22 cellular contexts compared by ENCODE assay signal in genomic region chr12:105812356-105812755, GRCh38.
DNase-seq lines count a peak whose midpoint lies in the region; ATAC-seq and TF ChIP-seq lines count a peak whose summit lies in the region.
"Had no signal": no experiment of that assay in that cellular context is flagged by ENCODE, and none has a peak within 500 bp of the region (broad histone marks: within the 10 kb centered on the region; RNA-seq: fewer than 3 reads in every experiment).

No MANE protein-coding gene starts in this region.

- H3K4me1 ChIP-seq in thoracic aorta (ENCODE audit: control insufficient read depth in 1 of 2, low read depth in 2 of 2) = peaks cover 13 to 36% of the 10 kb centered on the region in 2 donors

- H3K4me3 ChIP-seq in thoracic aorta = no peak overlapping the region
- H3K4me3 ChIP-seq: BLaER1 had no signal

- H3K36me3 ChIP-seq in thoracic aorta = no peaks in the 10 kb centered on the region
- H3K36me3 ChIP-seq: BLaER1 had no signal

- H3K9me3 ChIP-seq in thoracic aorta = no peaks in the 10 kb centered on the region
- H3K9me3 ChIP-seq: BLaER1, SK-N-SH had no signal

- no peak for ATAC-seq in thoracic aorta (ENCODE audit: insufficient number of reproducible peaks, low FRiP score, low read depth)
- ATAC-seq in GM19324 (IDR thresholded peaks at IDR 0.05; ENCODE audit: low FRiP score, unreplicated experiment) = no peak
- ATAC-seq in HG02938 (IDR thresholded peaks at IDR 0.05; ENCODE audit: unreplicated experiment) = no peak

- H3K27me3 ChIP-seq in thoracic aorta (replicated peaks; ENCODE audit: insufficient read depth) = no peaks in the 10 kb centered on the region
- H3K27me3 ChIP-seq: BLaER1 had no signal

- DNase-seq in Ammon's horn (ENCODE audit: low spot score) (peak; percentile 58), astrocyte of the hippocampus (ENCODE audit: low read depth, low spot score) (peak; percentile 50), midbrain (lab: John Stamatoyannopoulos, UW) (peak; percentile 35), thoracic aorta (ENCODE audit: low spot score) (no peak), NCI-H146 (lab: John Stamatoyannopoulos, UW) (no peak)
- DNase-seq: 8988T; CD4-positive, CD25-positive, alpha-beta regulatory T cell; DMS153; DND-41; H7; KBM-7; MV-4-11; NCI-H1417; NCI-H1694 treated with DMSO at 0.1 percent for 48 hours; NCI-H2081; NCI-H345; NCI-H748 treated with DMSO at 0.1 percent for 48 hours; SIG-M5; SK-N-SH had no signal

- TF ChIP-seq CTCF in thoracic aorta (IDR thresholded peaks at IDR 0.05) = no peak

- H3K27ac ChIP-seq in thoracic aorta = peak overlapping the region; percentile 25 to 42
- H3K27ac ChIP-seq: BLaER1 had no signal

Comparison
In these comparisons a context has a peak if more than half of its experiments do, and no peak if none do; other contexts are left out.
1. DNase-seq: peak in Ammon's horn (single experiment), astrocyte of the hippocampus (single experiment) and midbrain (single experiment); none in thoracic aorta (single experiment) and NCI-H146 (single experiment).